Comparison of ENCODE assay signal across 8 cellular contexts in the genomic region with DNA sequence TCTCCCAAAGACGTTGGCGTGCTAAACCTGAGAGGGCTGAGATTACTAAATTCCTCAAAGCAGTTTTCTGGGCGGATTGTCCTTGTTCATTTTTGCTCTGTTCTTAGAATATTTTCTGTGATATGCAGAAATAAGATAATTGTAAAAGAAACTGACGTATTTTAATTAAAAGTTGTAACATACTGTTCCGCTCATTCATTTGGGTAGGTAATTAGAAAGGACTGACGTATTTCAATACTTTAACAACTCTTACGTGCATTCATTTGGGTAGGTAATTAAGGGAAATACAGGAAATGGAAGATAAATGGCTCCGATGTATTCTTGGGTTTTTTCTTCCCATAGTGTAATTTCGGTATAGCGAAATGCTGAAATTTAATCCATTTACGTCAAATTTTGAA. TPM values are rescaled to one million over a fixed set of nuclear protein-coding genes. Genes with fewer than 3 reads are reported as not detected.
DNase-seq lines count a peak whose midpoint lies in the region; ATAC-seq and TF ChIP-seq lines count a peak whose summit lies in the region.

No MANE protein-coding gene starts in this region.

- H3K27ac ChIP-seq in SK-N-MC: no peak overlapping the region
- H3K27ac ChIP-seq in fibroblast of lung (ENCODE audit: insufficient read depth, low read length): peak overlapping the region; percentile 87
- H3K27ac ChIP-seq in psoas muscle: peak overlapping the region; percentile 96

- peak overlapping the region; percentile 79 for H3K4me2 ChIP-seq in fibroblast of lung (ENCODE audit: extremely low read depth, insufficient read depth, low read length)

- 26 to 29% (median 28%) methylated on average over 11 of the region's 11 CpGs for WGBS in psoas muscle, 3 donors

- peak overlapping the region; percentile 77 for H2AFZ ChIP-seq in fibroblast of lung (ENCODE audit: low read length)

- H3K9me3 ChIP-seq in SK-N-MC (ENCODE audit: low read depth, low read length) (no peaks in the 10 kb centered on the region), fibroblast of lung (ENCODE audit: control insufficient read depth, insufficient read depth, low read depth, low read length) (no peaks in the 10 kb centered on the region), psoas muscle (no peaks in the 10 kb centered on the region)

- H3K4me3 ChIP-seq in GM06990 (replicated peaks; ENCODE audit: low read depth, low read length): peak overlapping the region; percentile 89
- H3K4me3 ChIP-seq in SK-N-MC: peak overlapping the region; percentile 99
- H3K4me3 ChIP-seq in fibroblast of lung (replicated peaks in 1 of 4; ENCODE audit: control extremely low read depth in 1 of 4, insufficient read depth in 1 of 4, low read depth in 3 of 4, low read length in 4 of 4): peak overlapping the region; percentile 84 to 98 (median 92)
- H3K4me3 ChIP-seq in psoas muscle: peak overlapping the region; percentile 90

- peaks cover 32% of the 10 kb centered on the region for H3K79me2 ChIP-seq in fibroblast of lung (ENCODE audit: control insufficient read depth, insufficient read depth, low read length)

- H3K4me1 ChIP-seq in fibroblast of lung (ENCODE audit: control insufficient read depth, extremely low read depth, insufficient read depth, low read length): peaks cover 5% of the 10 kb centered on the region
- peaks cover 17% of the 10 kb centered on the region for H3K4me1 ChIP-seq in psoas muscle

- no peak for ATAC-seq in psoas muscle
- no peak for ATAC-seq in HG02840 (IDR thresholded peaks at IDR 0.05; ENCODE audit: low FRiP score, unreplicated experiment)
- no peak for ATAC-seq in HG03571 (IDR thresholded peaks at IDR 0.05; ENCODE audit: unreplicated experiment)

- no peaks in the 10 kb centered on the region for H4K20me1 ChIP-seq in fibroblast of lung (ENCODE audit: control insufficient read depth, extremely low read depth, insufficient read depth, low read length)

- H3K9ac ChIP-seq in SK-N-MC (ENCODE audit: insufficient read length): peak overlapping the region; percentile 78
- peak overlapping the region; percentile 87 for H3K9ac ChIP-seq in fibroblast of lung (ENCODE audit: insufficient read depth, low read length)

- intact Hi-C loops in psoas muscle (cut with DNase I): loop anchor here (2.0 to 5.0 kb wide), 3 partner anchors 19 to 137 kb away; partner anchors contain the start of genes C9orf40 (in 1 of the 2) and CARNMT1 (in 1 of the 2)

- no peak for DNase-seq in GM06990 (ENCODE audit: extremely low read depth, insufficient read length)
- DNase-seq in SK-N-MC (ENCODE audit: low read depth, low spot score): no peak
- DNase-seq in fibroblast of lung (ENCODE audit: low read depth in 2 of 2): no peak
- no peak for DNase-seq in psoas muscle
- no peak for DNase-seq in RPMI8226
- no peak for DNase-seq in SHP77 treated with DMSO at 0.1 percent for 48 hours (lab: John Stamatoyannopoulos, UW)

- TF ChIP-seq CTCF in GM06990 (IDR thresholded peaks at IDR 0.05; ENCODE audit: insufficient read depth, low read length, poor library complexity, severe bottlenecking): no peak
- TF ChIP-seq CTCF in fibroblast of lung (conservative IDR thresholded peaks at IDR 0.05 in 1 of 2, IDR thresholded peaks at IDR 0.05 in 1 of 2; ENCODE audit: low read depth in 1 of 2, low read length in 2 of 2): no peak
- no peak for TF ChIP-seq CTCF in psoas muscle (IDR thresholded peaks at IDR 0.05)

- H3K27me3 ChIP-seq in GM06990 (replicated peaks; ENCODE audit: control insufficient read depth, insufficient read depth, low read length): no peaks in the 10 kb centered on the region
- no peaks in the 10 kb centered on the region for H3K27me3 ChIP-seq in fibroblast of lung (ENCODE audit: control insufficient read depth, insufficient read depth, low read length)
- H3K27me3 ChIP-seq in psoas muscle (ENCODE audit: insufficient read depth in 3 of 3, low read length in 2 of 3): no peaks in the 10 kb centered on the region

- no peaks in the 10 kb centered on the region for H3K36me3 ChIP-seq in GM06990 (ENCODE audit: control insufficient read depth, insufficient read depth, low read length)
- no peaks in the 10 kb centered on the region for H3K36me3 ChIP-seq in SK-N-MC (ENCODE audit: insufficient read depth, low read length)
- no peaks in the 10 kb centered on the region for H3K36me3 ChIP-seq in fibroblast of lung (ENCODE audit: control insufficient read depth, insufficient read depth, low read length)
- H3K36me3 ChIP-seq in psoas muscle (ENCODE audit: insufficient read depth in 1 of 2, low read depth in 1 of 2): no peaks in the 10 kb centered on the region

RNA-seq across cellular contexts. Expression of gene OSTF1, which starts 1.1 kb away (rescaled TPM):
- total RNA-seq in fibroblast of lung (33.6 and 49.9 TPM in 2 replicates), psoas muscle (10 to 100 TPM in 2 of 4 donors, 1 to 10 TPM in 2; 7.1 to 11.0 (median 9.7) TPM)
- polyA plus RNA-seq in fibroblast of lung (36.0 and 48.4 TPM in 2 replicates), psoas muscle (10 to 100 TPM in 2 of 3 donors, 1 to 10 TPM in 1; 9.0 to 19.2 (median 12.4) TPM)
- 42.3 and 52.7 TPM in 2 replicates for polyA plus RNA-seq in fibroblast of lung (2012)
- 2.9 and 6.8 TPM in 2 replicates for polyA minus RNA-seq in fibroblast of lung (ENCODE audit: low replicate concordance)

RNA-seq across cellular contexts. Expression of gene NMRK1, which starts 1.4 kb away (rescaled TPM):
- total RNA-seq in fibroblast of lung: 21.1 and 33.9 TPM in 2 replicates
- polyA plus RNA-seq in fibroblast of lung: 16.0 and 19.4 TPM in 2 replicates
- 14.6 and 15.5 TPM in 2 replicates for polyA plus RNA-seq in fibroblast of lung (2012)
- 0.43 and 3.9 TPM in 2 replicates for polyA minus RNA-seq in fibroblast of lung (ENCODE audit: low replicate concordance)
- total RNA-seq in psoas muscle: 10 to 100 TPM; 12.8 to 33.1 (median 24.6) TPM
- polyA plus RNA-seq in psoas muscle: 10 to 100 TPM; 10.6 to 23.9 (median 21.1) TPM
